Comparison of ENCODE assay signal across 8 cellular contexts in the genomic region with DNA sequence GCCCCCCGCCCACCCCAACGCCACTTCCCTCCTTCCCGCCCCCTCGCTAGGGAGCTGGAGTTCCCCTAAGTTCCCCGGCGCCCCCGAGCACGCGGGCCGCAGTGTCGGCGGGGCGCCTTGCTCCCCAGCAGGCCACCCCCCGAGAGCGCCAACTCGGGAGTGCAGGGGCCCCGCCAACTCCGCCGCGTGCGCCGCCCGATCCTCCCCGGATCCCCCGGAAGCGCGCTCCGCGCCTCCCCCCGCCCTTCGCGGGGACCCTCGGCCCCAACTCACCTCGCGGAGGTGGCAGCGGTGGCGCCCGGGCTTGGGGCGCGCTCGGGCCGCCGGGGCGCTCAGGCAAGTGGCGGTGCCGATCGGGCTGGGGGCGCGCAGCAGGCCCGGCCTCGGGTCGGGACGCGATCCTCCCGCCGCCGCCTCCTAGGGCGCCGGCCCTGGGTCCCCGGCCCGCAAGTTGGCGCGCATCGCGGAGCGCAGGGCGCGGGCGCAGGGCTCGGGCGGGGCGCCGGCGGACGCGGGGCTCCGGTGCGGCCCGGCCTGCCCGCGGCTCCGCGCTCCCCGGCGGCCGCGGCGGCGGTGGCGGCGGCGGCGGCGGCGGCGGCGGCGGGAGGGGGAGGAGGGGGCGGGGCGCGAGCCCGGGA. TPM values are rescaled to one million over a fixed set of nuclear protein-coding genes. Genes with fewer than 3 reads are reported as not detected.
DNase-seq lines count a peak whose midpoint lies in the region; ATAC-seq and TF ChIP-seq lines count a peak whose summit lies in the region.

A gene (minus strand): TSS at position 578 of the 638 bp plus-strand sequence. CDS start 72,361 bp downstream, outside the sequence.

- H3K36me3 Mint-ChIP-seq in activated naive CD4-positive, alpha-beta T cell treated with anti-CD3 and anti-CD28 coated beads for 36 hours (ENCODE audit: low read depth) = no peaks in the 10 kb centered on the region

- H3K27ac ChIP-seq in Peyer's patch (peak within 1 kb of the TSS; percentile 86 to 98 (median 95)), cardiac muscle cell (peak within 1 kb of the TSS; percentile 96), rectal smooth muscle tissue (ENCODE audit: low read depth, low read length) (peak within 1 kb of the TSS; percentile 96)

- H3K4me3 Mint-ChIP-seq in activated naive CD4-positive, alpha-beta T cell treated with anti-CD3 and anti-CD28 coated beads for 36 hours = peak within 1 kb of the TSS; percentile 91

- H3K4me1 ChIP-seq in Peyer's patch (peaks cover 0 to 53% (median 23%) of the 10 kb centered on the region in 4 donors), cardiac muscle cell (ENCODE audit: low read depth) (peaks cover 39% of the 10 kb centered on the region), rectal smooth muscle tissue (ENCODE audit: control insufficient read depth, insufficient read depth, low read length) (peaks cover 28% of the 10 kb centered on the region)

- peak within 1 kb of the TSS; percentile 63 to 95 (median 92) for H3K4me3 ChIP-seq in Peyer's patch
- peak within 1 kb of the TSS; percentile 98 for H3K4me3 ChIP-seq in cardiac muscle cell
- peak within 1 kb of the TSS; percentile 90 for H3K4me3 ChIP-seq in rectal smooth muscle tissue (ENCODE audit: low read length)

- H3K27me3 ChIP-seq in Peyer's patch = no peaks in the 10 kb centered on the region
- no peaks in the 10 kb centered on the region for H3K27me3 ChIP-seq in cardiac muscle cell
- no peaks in the 10 kb centered on the region for H3K27me3 ChIP-seq in rectal smooth muscle tissue (ENCODE audit: control insufficient read depth, insufficient read depth, low read length)

- no peaks in the 10 kb centered on the region for H3K9me3 Mint-ChIP-seq in activated naive CD4-positive, alpha-beta T cell treated with anti-CD3 and anti-CD28 coated beads for 36 hours

- H3K36me3 ChIP-seq in Peyer's patch (no peaks in the 10 kb centered on the region), cardiac muscle cell (no peaks in the 10 kb centered on the region), rectal smooth muscle tissue (ENCODE audit: control insufficient read depth, insufficient read depth, low read length) (no peaks in the 10 kb centered on the region)

- peak; percentile 32 for TF ChIP-seq POLR2A in GM18526 (IDR thresholded peaks at IDR 0.05; ENCODE audit: extremely low read depth, insufficient read length)
- peak in 1 of 2 donors; percentile 41 for TF ChIP-seq POLR2A in Peyer's patch (IDR thresholded peaks at IDR 0.05)

- peak within 1 kb of the TSS; percentile 91 for H3K9ac ChIP-seq in rectal smooth muscle tissue (ENCODE audit: low read length)

- intact Hi-C loops in activated naive CD4-positive, alpha-beta T cell treated with anti-CD3 and anti-CD28 coated beads for 36 hours (cut with micrococcal nuclease) = loop anchor here (2.0 to 10.0 kb wide), 7 partner anchors 100 to 855 kb away; a partner anchor contains a TSS

- H3K9me3 ChIP-seq in Peyer's patch = no peaks in the 10 kb centered on the region
- H3K9me3 ChIP-seq in cardiac muscle cell (ENCODE audit: low read depth) = no peaks in the 10 kb centered on the region

- peak; percentile 21 for ATAC-seq in HG02798 (IDR thresholded peaks at IDR 0.05; ENCODE audit: poor library complexity, unreplicated experiment)

- peak within 1 kb of the TSS; percentile 87 for H3K27ac Mint-ChIP-seq in activated naive CD4-positive, alpha-beta T cell treated with anti-CD3 and anti-CD28 coated beads for 36 hours

- TF ChIP-seq CTCF in Peyer's patch (IDR thresholded peaks at IDR 0.05) (no peak), cardiac muscle cell (IDR thresholded peaks at IDR 0.05; ENCODE audit: low read depth, low read length) (no peak)

- CTCF ChIA-PET in activated naive CD4-positive, alpha-beta T cell treated with anti-CD3 and anti-CD28 coated beads for 36 hours (lab: Charles Lee) = interaction anchor here (0.5 to 1.3 kb wide), 4 partner anchors 12 to 194 kb away, joined by 3 to 4 read pairs (median 3); no protein-coding TSS in a partner anchor

- DNase-seq in Peyer's patch = peak in 1 of 3 donors; percentile 31
- DNase-seq in activated naive CD4-positive, alpha-beta T cell treated with anti-CD3 and anti-CD28 coated beads for 36 hours = peak; percentile 40
- DNase-seq in cardiac muscle cell (ENCODE audit: low read depth in 1 of 2, low spot score in 1 of 2) = peak in 1 of 2 donors; percentile 56
- DNase-seq in HuH-7 (ENCODE audit: low spot score) = no peak
- DNase-seq in SIG-M5 treated with dmso at 0.1 percent for 504 hours (lab: John Stamatoyannopoulos, UW; ENCODE audit: unreplicated experiment) = no peak

- no peaks in the 10 kb centered on the region for H3K27me3 Mint-ChIP-seq in activated naive CD4-positive, alpha-beta T cell treated with anti-CD3 and anti-CD28 coated beads for 36 hours (ENCODE audit: low read depth)

- H3K4me1 Mint-ChIP-seq in activated naive CD4-positive, alpha-beta T cell treated with anti-CD3 and anti-CD28 coated beads for 36 hours (ENCODE audit: low read depth) = peaks cover 37% of the 10 kb centered on the region

RNA-seq across cellular contexts. Expression of the gene that starts here (rescaled TPM):
- total RNA-seq in Peyer's patch (100 to 1,000 TPM; 105 to 330 (median 148) TPM), cardiac muscle cell (57.4 and 113 TPM in 2 replicates)
- total RNA-seq in activated naive CD4-positive, alpha-beta T cell treated with anti-CD3 and anti-CD28 coated beads for 36 hours = 100 to 1,000 TPM; 102 TPM
- 98.5 and 153 TPM in 2 replicates for polyA plus RNA-seq in cardiac muscle cell
